ENCODE assay signal across 1 cellular context in the genomic region with DNA sequence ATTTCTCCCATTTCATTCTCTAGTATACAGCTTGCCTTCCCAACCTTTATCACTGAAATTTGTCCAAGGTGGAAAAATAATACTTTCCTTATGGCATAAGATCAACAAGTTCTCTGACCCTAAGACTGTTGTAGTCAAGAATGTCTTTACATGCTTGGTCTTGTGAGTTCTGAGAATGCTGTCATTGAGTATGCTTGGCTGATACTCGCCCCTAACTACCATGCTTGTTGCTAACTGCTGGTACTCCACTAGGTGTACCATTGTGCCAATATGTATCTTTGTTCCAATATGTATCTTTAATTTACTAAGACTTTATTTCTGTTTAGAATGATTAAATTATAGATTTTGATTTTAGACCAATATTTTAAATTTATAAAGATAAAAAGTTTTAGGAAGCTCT.
TF ChIP-seq lines count a peak whose summit lies in the region.

No MANE protein-coding gene starts in this region.

TF ChIP-seq in HCT116, 20 proteins besides CTCF, POLR2A, EP300 and RAD21 (continued from another document):
- TF ChIP-seq ELF1 (IDR thresholded peaks at IDR 0.05; ENCODE audit: borderline replicate concordance, low read depth) (no peak), SIN3A (IDR thresholded peaks at IDR 0.05; ENCODE audit: low read depth) (no peak)
